18 cellular contexts compared by ENCODE assay signal in the genomic region with DNA sequence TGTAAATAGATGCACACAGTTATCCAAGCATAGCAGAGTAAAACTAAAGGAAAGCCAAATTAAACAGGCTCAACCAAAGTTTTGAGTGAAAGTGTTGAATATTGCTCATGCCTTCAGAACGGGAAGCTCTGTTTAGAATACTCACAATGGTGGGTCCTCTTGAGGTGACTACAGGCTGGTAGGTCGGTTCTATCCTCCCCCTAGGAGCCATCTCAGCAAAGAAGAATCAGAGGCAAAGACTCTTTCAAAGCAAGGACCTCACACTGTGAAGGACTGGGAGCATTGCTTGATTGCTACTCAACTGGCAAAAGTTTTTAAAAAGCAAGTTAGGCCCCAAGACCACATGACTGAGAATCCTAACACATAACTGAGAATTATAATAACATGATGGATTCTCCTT.
"Had no signal": no experiment of that assay in that cellular context is flagged by ENCODE, and none has a peak within 500 bp of the region (broad histone marks: within the 10 kb centered on the region; RNA-seq: fewer than 3 reads in every experiment).

No MANE protein-coding gene starts in this region.

- H3K27ac Mint-ChIP-seq: activated CD4-positive, alpha-beta memory T cell treated with anti-CD3 and anti-CD28 coated beads, Interleukin-2, amount 10 ng/mL, durations not matched to agents 7 days and 5 days; activated CD4-positive, alpha-beta T cell treated with anti-CD3 and anti-CD28 coated beads for 36 hours; activated T-helper 1 cell treated with anti-CD3 and anti-CD28 coated beads, Interleukin-12 subunit alpha, Interleukin-12 subunit beta, Interleukin-2, Interleukin-4 antibody, amounts not matched to agents 30 ng/mL and 10 ng/mL and 1 ng/mL, durations not matched to agents 14 hours and 24 hours and 36 hours; immature natural killer cell; naive B cell; progenitor cell of endocrine pancreas; stimulated activated naive B cell treated with anti-CD40 and anti-IgM and Interleukin-4, amounts not matched to agents 10 μg/mL and 1 μg/mL and 100 μg/mL, for 72 hours; T-cell; type B pancreatic cell had no signal

- H3K36me3 Mint-ChIP-seq: immature natural killer cell; naive B cell; stimulated activated naive B cell treated with anti-CD40 and anti-IgM and Interleukin-4, amounts not matched to agents 10 μg/mL and 1 μg/mL and 100 μg/mL, for 72 hours; T-cell; type B pancreatic cell had no signal

- H3K36me3 ChIP-seq: spleen had no signal

- H3K27me3 Mint-ChIP-seq: activated CD4-positive, alpha-beta memory T cell treated with anti-CD3 and anti-CD28 coated beads, Interleukin-2, amount 10 ng/mL, durations not matched to agents 7 days and 5 days; naive B cell had no signal

- H3K9me3 ChIP-seq: spleen had no signal

- H3K9me3 Mint-ChIP-seq: activated CD4-positive, alpha-beta memory T cell treated with anti-CD3 and anti-CD28 coated beads, Interleukin-2, amount 10 ng/mL, durations not matched to agents 7 days and 5 days; activated T-helper 1 cell treated with anti-CD3 and anti-CD28 coated beads, Interleukin-12 subunit alpha, Interleukin-12 subunit beta, Interleukin-2, Interleukin-4 antibody, amounts not matched to agents 30 ng/mL and 10 ng/mL and 1 ng/mL, durations not matched to agents 14 hours and 24 hours and 36 hours; type B pancreatic cell had no signal

- H3K4me1 ChIP-seq: spleen had no signal

- H3K4me1 Mint-ChIP-seq: activated CD4-positive, alpha-beta memory T cell treated with anti-CD3 and anti-CD28 coated beads, Interleukin-2, amount 10 ng/mL, durations not matched to agents 7 days and 5 days; activated CD4-positive, alpha-beta T cell treated with anti-CD3 and anti-CD28 coated beads for 36 hours; immature natural killer cell; naive B cell; stimulated activated naive B cell treated with anti-CD40 and anti-IgM and Interleukin-4, amounts not matched to agents 10 μg/mL and 1 μg/mL and 100 μg/mL, for 72 hours; T-cell had no signal

- H3K4me3 Mint-ChIP-seq: activated CD4-positive, alpha-beta memory T cell treated with anti-CD3 and anti-CD28 coated beads, Interleukin-2, amount 10 ng/mL, durations not matched to agents 7 days and 5 days; activated CD4-positive, alpha-beta T cell treated with anti-CD3 and anti-CD28 coated beads for 36 hours; activated T-helper 1 cell treated with anti-CD3 and anti-CD28 coated beads, Interleukin-12 subunit alpha, Interleukin-12 subunit beta, Interleukin-2, Interleukin-4 antibody, amounts not matched to agents 30 ng/mL and 10 ng/mL and 1 ng/mL, durations not matched to agents 14 hours and 24 hours and 36 hours; immature natural killer cell; naive B cell; stimulated activated naive B cell treated with anti-CD40 and anti-IgM and Interleukin-4, amounts not matched to agents 10 μg/mL and 1 μg/mL and 100 μg/mL, for 72 hours; T-cell; type B pancreatic cell had no signal

- H3K27ac ChIP-seq: VCaP had no signal

- H3K4me3 ChIP-seq: lung, spleen had no signal

- DNase-seq: activated CD4-positive, alpha-beta memory T cell treated with anti-CD3 and anti-CD28 coated beads, Interleukin-2, amount 10 ng/mL, durations not matched to agents 7 days and 5 days; activated CD4-positive, alpha-beta T cell treated with anti-CD3 and anti-CD28 coated beads for 36 hours; activated CD8-positive, alpha-beta memory T cell treated with anti-CD3 and anti-CD28 coated beads, Interleukin-2, amount 50 U/mL, for 4 hours; activated naive CD4-positive, alpha-beta T cell; central memory CD4-positive, alpha-beta T cell; immature natural killer cell; naive B cell; spleen; stimulated activated CD4-positive, alpha-beta T cell treated with anti-CD3 and anti-CD28 coated beads, Interleukin-1b, Interleukin-23, amount 100 ng/mL, for 48 hours; stimulated activated naive B cell treated with anti-CD40 and anti-IgM and Interleukin-4, amounts not matched to agents 10 μg/mL and 1 μg/mL and 100 μg/mL, for 72 hours; T-cell; T1000 had no signal

- ATAC-seq: activated CD4-positive, alpha-beta T cell treated with anti-CD3 and anti-CD28 coated beads for 36 hours; esophagus mucosa; stimulated activated naive B cell treated with anti-CD40 and anti-IgM and Interleukin-4, amounts not matched to agents 10 μg/mL and 1 μg/mL and 100 μg/mL, for 72 hours; T-cell had no signal
